3 cellular contexts compared by ENCODE assay signal in genomic region chr7:23808421-23808820, GRCh38.
TF ChIP-seq lines count a peak whose summit lies in the region.

No MANE protein-coding gene starts in this region.

TF ChIP-seq in HEK293, 187 proteins besides CTCF, POLR2A, EP300 and RAD21:
- TF ChIP-seq ZFP41 (tag by site-specific recombination; IDR thresholded peaks at IDR 0.05; ENCODE audit: borderline replicate concordance) = no peak
- peak; percentile 85 for TF ChIP-seq ZIC2 (tag by site-specific recombination; IDR thresholded peaks at IDR 0.05)

TF ChIP-seq in K562, 482 proteins besides CTCF, POLR2A, EP300 and RAD21:
- TF ChIP-seq ZNF12 (CRISPR knock-in tag; IDR thresholded peaks at IDR 0.05) = no peak
- peak; percentile 62 for TF ChIP-seq PKNOX1 (IDR thresholded peaks at IDR 0.05)

TF ChIP-seq in H1, 55 proteins besides CTCF, POLR2A, EP300 and RAD21:
- TF ChIP-seq EZH2 (IDR thresholded peaks at IDR 0.05; ENCODE audit: low read depth, low read length, severe bottlenecking) = no peak
- TF ChIP-seq PHF8 (conservative IDR thresholded peaks at IDR 0.05; ENCODE audit: low read depth, low read length) = no peak
- TF ChIP-seq CHD2 (IDR thresholded peaks at IDR 0.05; ENCODE audit: low read length) = no peak
- TF ChIP-seq TCF12 (IDR thresholded peaks at IDR 0.05; ENCODE audit: low read depth, low read length) = no peak
- no peak for TF ChIP-seq BCL11A (IDR thresholded peaks at IDR 0.05; ENCODE audit: low read depth in 2 of 2, low read length in 2 of 2)
- TF ChIP-seq JUND (IDR thresholded peaks at IDR 0.05; ENCODE audit: low read length) = no peak
- TF ChIP-seq BACH1 (IDR thresholded peaks at IDR 0.05; ENCODE audit: low read length) = no peak
- no peak for TF ChIP-seq ZNF274 (IDR thresholded peaks at IDR 0.05; ENCODE audit: borderline replicate concordance, extremely low read depth, low read length)
- TF ChIP-seq MAX (IDR thresholded peaks at IDR 0.05) = no peak
- TF ChIP-seq SIRT6 (IDR thresholded peaks at IDR 0.05; ENCODE audit: low read length) = no peak
- no peak for TF ChIP-seq GTF2F1 (IDR thresholded peaks at IDR 0.05; ENCODE audit: borderline replicate concordance, low read depth, low read length)
- TF ChIP-seq SIX5 (IDR thresholded peaks at IDR 0.05; ENCODE audit: low read depth, low read length) = no peak
- TF ChIP-seq YY1 (IDR thresholded peaks at IDR 0.05; ENCODE audit: low read depth, low read length) = no peak
TF ChIP-seq in H1: peak in this region for 0.
